Comparison of ENCODE assay signal across 7 cellular contexts in genomic region chr11:62054484-62055121, GRCh38.
DNase-seq lines count a peak whose midpoint lies in the region; ATAC-seq and TF ChIP-seq lines count a peak whose summit lies in the region.

No MANE protein-coding gene starts in this region.

- no peaks in the 10 kb centered on the region for H3K4me1 ChIP-seq in DND-41 (ENCODE audit: insufficient read depth, low read length)

- no peak overlapping the region for H3K4me3 Mint-ChIP-seq in mesothelial cell of epicardium
- H3K4me3 Mint-ChIP-seq in activated T-cell treated with anti-CD3 and anti-CD28 coated beads, Interleukin-2, amount 50 U/mL, for 24 hours: no peak overlapping the region

- no peak overlapping the region for H3K9ac ChIP-seq in DND-41 (ENCODE audit: low read depth, low read length)

- H3K9me3 ChIP-seq in DND-41 (ENCODE audit: insufficient read depth, low read length, severe bottlenecking): no peaks in the 10 kb centered on the region

- no peaks in the 10 kb centered on the region for H3K9me3 Mint-ChIP-seq in mesothelial cell of epicardium
- no peaks in the 10 kb centered on the region for H3K9me3 Mint-ChIP-seq in activated T-cell treated with anti-CD3 and anti-CD28 coated beads, Interleukin-2, amount 50 U/mL, for 24 hours

- no peak overlapping the region for H3K4me3 ChIP-seq in DND-41 (ENCODE audit: low read depth in 1 of 2, low read length in 2 of 2)

- no peak overlapping the region for H3K27ac Mint-ChIP-seq in mesothelial cell of epicardium
- no peak overlapping the region for H3K27ac Mint-ChIP-seq in activated T-cell treated with anti-CD3 and anti-CD28 coated beads, Interleukin-2, amount 50 U/mL, for 24 hours

- H3K4me1 Mint-ChIP-seq in mesothelial cell of epicardium: peaks cover 6% of the 10 kb centered on the region
- no peaks in the 10 kb centered on the region for H3K4me1 Mint-ChIP-seq in activated T-cell treated with anti-CD3 and anti-CD28 coated beads, Interleukin-2, amount 50 U/mL, for 24 hours (ENCODE audit: low read depth)

- TF ChIP-seq CTCF in DND-41 (IDR thresholded peaks at IDR 0.05; ENCODE audit: borderline replicate concordance, extremely low read depth, low read length, poor library complexity, severe bottlenecking): peak; percentile 37
- TF ChIP-seq CTCF in mesothelial cell of epicardium (IDR thresholded peaks at IDR 0.05; ENCODE audit: unreplicated experiment): no peak

- H3K36me3 Mint-ChIP-seq in mesothelial cell of epicardium: no peaks in the 10 kb centered on the region
- no peaks in the 10 kb centered on the region for H3K36me3 Mint-ChIP-seq in activated T-cell treated with anti-CD3 and anti-CD28 coated beads, Interleukin-2, amount 50 U/mL, for 24 hours (ENCODE audit: low read depth)

- no peak for DNase-seq in DND-41
- DNase-seq in HuH-7.5 (ENCODE audit: low spot score): peak; percentile 80
- DNase-seq in UCSD-AML1 (lab: John Stamatoyannopoulos, UW; ENCODE audit: unreplicated experiment): peak; percentile 24
- DNase-seq in lung microvascular endothelial cell (ENCODE audit: low read depth in 2 of 2): peak; percentile 36 to 53
- no peak for DNase-seq in mesothelial cell of epicardium (ENCODE audit: low spot score in 2 of 2, unreplicated experiment in 2 of 2)
- no peak for DNase-seq in activated T-cell treated with anti-CD3 and anti-CD28 coated beads, Interleukin-2, amount 50 U/mL, for 24 hours

- H3K4me2 ChIP-seq in DND-41 (ENCODE audit: insufficient read depth, low read length): no peak overlapping the region

- no peak overlapping the region for H2AFZ ChIP-seq in DND-41 (ENCODE audit: low read depth, low read length)

- ATAC-seq in DND-41 (ENCODE audit: insufficient read depth, low read depth) (no peak), HG02840 (IDR thresholded peaks at IDR 0.05; ENCODE audit: low FRiP score, unreplicated experiment) (no peak)

- H3K27me3 Mint-ChIP-seq in mesothelial cell of epicardium (ENCODE audit: low read depth): no peaks in the 10 kb centered on the region
- no peaks in the 10 kb centered on the region for H3K27me3 Mint-ChIP-seq in activated T-cell treated with anti-CD3 and anti-CD28 coated beads, Interleukin-2, amount 50 U/mL, for 24 hours

- H3K36me3 ChIP-seq in DND-41 (ENCODE audit: insufficient read depth, low read length): no peaks in the 10 kb centered on the region

- H4K20me1 ChIP-seq in DND-41 (ENCODE audit: insufficient read depth, low read length): no peaks in the 10 kb centered on the region

- peaks cover 15% of the 10 kb centered on the region for H3K27me3 ChIP-seq in DND-41 (ENCODE audit: insufficient read depth, low read length, poor library complexity)

- H3K79me2 ChIP-seq in DND-41 (ENCODE audit: insufficient read depth, low read length): no peaks in the 10 kb centered on the region

- H3K27ac ChIP-seq in DND-41 (ENCODE audit: low read length): no peak overlapping the region

Comparison
In these comparisons a context has a peak if more than half of its experiments do, and no peak if none do; other contexts are left out.
1. DNase-seq: peak in HuH-7.5 (single experiment), UCSD-AML1 (single experiment) and lung microvascular endothelial cell (2 of 2); none in DND-41 (single experiment), mesothelial cell of epicardium (0 of 2) and activated T-cell treated with anti-CD3 and anti-CD28 coated beads, Interleukin-2, amount 50 U/mL, for 24 hours (single experiment).